ENCODE assay signal across 16 cellular contexts in the genomic region with DNA sequence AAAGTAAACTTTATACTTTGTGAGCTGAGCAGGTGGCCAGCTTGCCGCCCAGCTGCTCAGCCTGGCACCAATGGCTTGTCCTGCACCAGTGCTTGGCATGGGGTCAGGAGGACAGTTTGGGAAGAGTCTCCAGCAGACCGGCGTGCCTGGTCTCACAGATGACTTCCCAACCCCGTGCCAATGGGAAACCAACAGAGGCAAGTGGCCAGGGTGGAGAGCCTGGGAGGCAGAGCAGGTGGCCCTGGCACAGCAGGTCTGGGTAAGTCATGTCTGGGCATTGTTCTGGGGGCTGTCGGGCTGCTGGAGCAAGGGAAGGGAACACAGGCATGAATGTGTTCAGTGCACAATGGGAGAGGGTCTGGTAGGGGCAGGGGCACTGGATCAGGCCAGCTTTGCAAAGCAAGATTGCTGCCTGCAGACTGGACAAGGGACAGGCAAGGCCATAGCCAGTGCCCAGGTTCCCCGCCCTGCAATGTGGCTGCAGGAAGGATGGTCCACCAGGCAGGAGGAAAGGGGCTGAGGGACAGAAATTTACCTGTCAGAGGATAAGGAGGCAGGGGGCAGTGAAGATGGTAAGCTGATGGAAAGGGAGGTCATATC.
"Had no signal": no experiment of that assay in that cellular context is flagged by ENCODE, and none has a peak within 500 bp of the region (broad histone marks: within the 10 kb centered on the region; RNA-seq: fewer than 3 reads in every experiment).

No MANE protein-coding gene starts in this region.

- H3K9me3 Mint-ChIP-seq: activated naive CD4-positive, alpha-beta T cell treated with anti-CD3 and anti-CD28 coated beads, Interleukin-2, amount 50 U/mL, for 24 hours; activated T-cell treated with anti-CD3 and anti-CD28 coated beads, Interleukin-2, amount 50 U/mL, for 4 hours; natural killer cell treated with Interleukin-12 subunit alpha and Interleukin-12 subunit beta and Interleukin-15 and Interleukin-18, amount 100 ng/mL, for 72 hours; stimulated activated naive CD8-positive, alpha-beta T cell treated with anti-CD3 and anti-CD28 coated beads, Interleukin-15, amount 100 ng/mL, for 72 hours had no signal

- ATAC-seq: activated T-cell treated with anti-CD3 and anti-CD28 coated beads, Interleukin-2, amount 50 U/mL, for 4 hours; stimulated activated naive CD8-positive, alpha-beta T cell treated with anti-CD3 and anti-CD28 coated beads, Interleukin-15, amount 100 ng/mL, for 72 hours; T-helper 17 cell had no signal

- H3K4me1 Mint-ChIP-seq: activated naive CD4-positive, alpha-beta T cell treated with anti-CD3 and anti-CD28 coated beads, Interleukin-2, amount 50 U/mL, for 24 hours; stimulated activated naive CD8-positive, alpha-beta T cell treated with anti-CD3 and anti-CD28 coated beads, Interleukin-15, amount 100 ng/mL, for 72 hours had no signal

- H3K27ac Mint-ChIP-seq: activated naive CD4-positive, alpha-beta T cell treated with anti-CD3 and anti-CD28 coated beads, Interleukin-2, amount 50 U/mL, for 24 hours; natural killer cell treated with Interleukin-12 subunit alpha and Interleukin-12 subunit beta and Interleukin-15 and Interleukin-18, amount 100 ng/mL, for 72 hours; T-helper 17 cell had no signal

- DNase-seq: activated CD4-positive, alpha-beta T cell treated with anti-CD3 and anti-CD28 coated beads, Interleukin-2, amount 50 U/mL, for 48 hours; activated effector memory CD4-positive, alpha-beta T cell treated with Interleukin-2 at 50 U/mL for 16 hours; activated T-cell treated with anti-CD3 and anti-CD28 coated beads, Interleukin-2, amount 50 U/mL, for 4 hours; adrenal gland; effector CD4-positive, alpha-beta T cell; esophagus squamous epithelium; hippocampal formation; left ventricle myocardium inferior; occipital lobe; spleen; stimulated activated naive CD8-positive, alpha-beta T cell treated with anti-CD3 and anti-CD28 coated beads, Interleukin-15, amount 100 ng/mL, for 72 hours; T-helper 17 cell; upper lobe of left lung; WERI-Rb-1 had no signal

- H3K4me3 Mint-ChIP-seq: activated naive CD4-positive, alpha-beta T cell treated with anti-CD3 and anti-CD28 coated beads, Interleukin-2, amount 50 U/mL, for 24 hours; activated T-cell treated with anti-CD3 and anti-CD28 coated beads, Interleukin-2, amount 50 U/mL, for 4 hours; natural killer cell treated with Interleukin-12 subunit alpha and Interleukin-12 subunit beta and Interleukin-15 and Interleukin-18, amount 100 ng/mL, for 72 hours; stimulated activated naive CD8-positive, alpha-beta T cell treated with anti-CD3 and anti-CD28 coated beads, Interleukin-15, amount 100 ng/mL, for 72 hours; T-helper 17 cell had no signal

- H3K36me3 Mint-ChIP-seq: activated naive CD4-positive, alpha-beta T cell treated with anti-CD3 and anti-CD28 coated beads, Interleukin-2, amount 50 U/mL, for 24 hours; natural killer cell treated with Interleukin-12 subunit alpha and Interleukin-12 subunit beta and Interleukin-15 and Interleukin-18, amount 100 ng/mL, for 72 hours had no signal
